ENCODE assay signal across 8 cellular contexts in genomic region chr2:26764078-26764887, GRCh38. TPM values are rescaled to one million over a fixed set of nuclear protein-coding genes. Genes with fewer than 3 reads are reported as not detected.
DNase-seq lines count a peak whose midpoint lies in the region; ATAC-seq and TF ChIP-seq lines count a peak whose summit lies in the region.

SLC35F6 (plus strand) TSS chr2:26764284; CDS start chr2:26764350, 66 bp downstream.

- H3K36me3 ChIP-seq in SK-N-SH (replicated peaks in 1 of 2; ENCODE audit: control insufficient read depth in 1 of 2, insufficient read depth in 2 of 2, low read length in 1 of 2) (peaks cover 2 to 4% of the 10 kb centered on the region in 2 experiments), osteoblast (ENCODE audit: insufficient read depth, low read length) (no peaks in the 10 kb centered on the region)

- peak; percentile 92 for ATAC-seq in GM21737 (IDR thresholded peaks at IDR 0.05; ENCODE audit: unreplicated experiment)

- CTCF ChIA-PET in SK-N-SH (lab: Yijun Ruan, JAX) = interaction anchor here (0.6 to 3.6 kb wide), 9 partner anchors 9 to 286 kb away, joined by 3 to 17 read pairs (median 5); a partner anchor contains a TSS

- H3K27ac Mint-ChIP-seq in activated naive CD8-positive, alpha-beta T cell = peak within 1 kb of the TSS; percentile 92

- H4K20me1 ChIP-seq in SK-N-SH (ENCODE audit: insufficient read depth) (peaks cover 21% of the 10 kb centered on the region; the same call in 1 of the 2 replicates), osteoblast (ENCODE audit: insufficient read depth, low read length) (peaks cover 35% of the 10 kb centered on the region)

- peak; percentile 91 for DNase-seq in Daoy (ENCODE audit: low read depth)
- DNase-seq in LNCaP clone FGC (ENCODE audit: low read depth) = peak; percentile 30
- peak; percentile 99 for DNase-seq in SK-N-SH
- DNase-seq in glomerular visceral epithelial cell (ENCODE audit: extremely low spot score) = peak; percentile 76
- peak; percentile 97 for DNase-seq in osteoblast (ENCODE audit: insufficient read length, low spot score, missing footprints)

- no peaks in the 10 kb centered on the region for H3K27me3 Mint-ChIP-seq in activated naive CD8-positive, alpha-beta T cell

- POLR2A ChIA-PET in SK-N-SH (lab: Yijun Ruan, JAX) = interaction anchor here (0.9 kb wide), 1 partner anchor 11 kb away, joined by 3 read pairs; no protein-coding TSS in a partner anchor

- H3K9ac ChIP-seq in SK-N-SH = peak within 1 kb of the TSS; percentile 91

- no peak for TF ChIP-seq CTCF in LNCaP clone FGC (IDR thresholded peaks at IDR 0.05; ENCODE audit: control insufficient read depth, extremely low read depth, insufficient read depth)
- no peak for TF ChIP-seq CTCF in SK-N-SH (IDR thresholded peaks at IDR 0.05)
- no peak for TF ChIP-seq CTCF in osteoblast (IDR thresholded peaks at IDR 0.05; ENCODE audit: extremely low read depth, low read depth, low read length)

- peaks cover 32% of the 10 kb centered on the region for H3K4me1 Mint-ChIP-seq in activated naive CD8-positive, alpha-beta T cell (ENCODE audit: low read depth)

- 3% methylated on average over 39 of the region's 68 CpGs for WGBS in SK-N-SH (ENCODE audit: low lambda C conversion rate)

- H3K4me3 ChIP-seq in LNCaP clone FGC (ENCODE audit: low read depth, low read length) (peak within 1 kb of the TSS; percentile 93), SK-N-SH (ENCODE audit: low read depth in 2 of 2, low read length in 1 of 2) (peak within 1 kb of the TSS; percentile 85 to 96), osteoblast (ENCODE audit: insufficient read depth, low read length) (peak within 1 kb of the TSS; percentile 98)

- peak within 1 kb of the TSS; percentile 90 for H3K4me3 Mint-ChIP-seq in activated naive CD8-positive, alpha-beta T cell

- peak within 1 kb of the TSS; percentile 94 for H2AFZ ChIP-seq in SK-N-SH (ENCODE audit: low read depth)
- H2AFZ ChIP-seq in osteoblast (ENCODE audit: low read length) = peak within 1 kb of the TSS; percentile 94

- H3K4me1 ChIP-seq in SK-N-SH (ENCODE audit: control insufficient read depth in 1 of 2, insufficient read depth in 2 of 2, low read depth in 1 of 2, low read length in 1 of 2) (peaks cover 6 to 20% of the 10 kb centered on the region in 2 experiments; a peak in 3 of 4 replicates), osteoblast (ENCODE audit: insufficient read depth, low read length) (peaks cover 10% of the 10 kb centered on the region)

- H3K36me3 Mint-ChIP-seq in activated naive CD8-positive, alpha-beta T cell = no peaks in the 10 kb centered on the region

- H3F3A ChIP-seq in SK-N-SH (replicated peaks; ENCODE audit: insufficient read depth) = no peaks in the 10 kb centered on the region

- H3K27ac ChIP-seq in SK-N-SH (ENCODE audit: low read depth in 2 of 2, low read length in 1 of 2) (peak within 1 kb of the TSS; percentile 63 to 84), osteoblast (ENCODE audit: low read depth, low read length) (peak within 1 kb of the TSS; percentile 86), temporal lobe (ENCODE audit: low read depth, low read length) (peak within 1 kb of the TSS; percentile 80)

- H3K79me2 ChIP-seq in SK-N-SH (ENCODE audit: insufficient read depth) (peaks cover 57% of the 10 kb centered on the region), osteoblast (ENCODE audit: insufficient read depth, low read length) (peaks cover 55% of the 10 kb centered on the region)

- H3K4me2 ChIP-seq in SK-N-SH = peak within 1 kb of the TSS; percentile 94
- peak within 1 kb of the TSS; percentile 87 for H3K4me2 ChIP-seq in osteoblast (ENCODE audit: insufficient read depth, low read length)

- TF ChIP-seq EP300 in SK-N-SH (IDR thresholded peaks at IDR 0.05; ENCODE audit: borderline replicate concordance in 1 of 2, low read depth in 1 of 2, low read length in 1 of 2) = no peak

- TF ChIP-seq RAD21 in SK-N-SH (IDR thresholded peaks at IDR 0.05; ENCODE audit: low read length) = no peak

- H3K27me3 ChIP-seq in SK-N-SH (ENCODE audit: insufficient read depth) (no peaks in the 10 kb centered on the region), osteoblast (ENCODE audit: insufficient read depth, low read length) (no peaks in the 10 kb centered on the region)

- H3K9me3 ChIP-seq in SK-N-SH (no peaks in the 10 kb centered on the region), osteoblast (ENCODE audit: low read depth, low read length) (no peaks in the 10 kb centered on the region)

- no peaks in the 10 kb centered on the region for H3K9me2 ChIP-seq in SK-N-SH

- no peaks in the 10 kb centered on the region for H3K9me3 Mint-ChIP-seq in activated naive CD8-positive, alpha-beta T cell (ENCODE audit: low read depth)

TF ChIP-seq in SK-N-SH, 30 proteins besides CTCF, POLR2A, EP300 and RAD21:
- no peak for TF ChIP-seq ZBTB33 (IDR thresholded peaks at IDR 0.05; ENCODE audit: borderline replicate concordance, low read depth)
- TF ChIP-seq GABPA (IDR thresholded peaks at IDR 0.05; ENCODE audit: low read depth) = peak; percentile 69
- TF ChIP-seq NFIC (IDR thresholded peaks at IDR 0.05; ENCODE audit: borderline replicate concordance) = no peak
- TF ChIP-seq NRF1 (IDR thresholded peaks at IDR 0.05; ENCODE audit: low read depth, low read length) = peak; percentile 24; the same call in 1 of the 2 replicates
- peak; percentile 85 for TF ChIP-seq ELF1 (IDR thresholded peaks at IDR 0.05)
- TF ChIP-seq TAF1 (IDR thresholded peaks at IDR 0.05; ENCODE audit: borderline replicate concordance, low read depth, low read length) = peak; percentile 60; the same call in 1 of the 2 replicates
- peak; percentile 73 for TF ChIP-seq MAX (IDR thresholded peaks at IDR 0.05; ENCODE audit: low read depth)
- TF ChIP-seq USF1 (IDR thresholded peaks at IDR 0.05; ENCODE audit: borderline replicate concordance, low read depth) = peak; percentile 99
- TF ChIP-seq SIN3A (IDR thresholded peaks at IDR 0.05; ENCODE audit: borderline replicate concordance, low read depth, low read length) = 0 out of 2 replicates have a peak, but pooled peaks have one; percentile 51
- TF ChIP-seq POLR2AphosphoS5 (IDR thresholded peaks at IDR 0.05; ENCODE audit: low read depth, low read length) = peak; percentile 85
- TF ChIP-seq USF2 (IDR thresholded peaks at IDR 0.05; ENCODE audit: borderline replicate concordance, low read depth, low read length) = peak; percentile 88
- TF ChIP-seq MXI1 (IDR thresholded peaks at IDR 0.05; ENCODE audit: low read depth, low read length) = peak; percentile 73
- no peak for TF ChIP-seq GATA2 (CRISPR knock-in tag; IDR thresholded peaks at IDR 0.05)

RNA-seq across cellular contexts. Expression of gene SLC35F6, which starts in this region (rescaled TPM):
- 18.5 and 19.1 TPM in 2 replicates for total RNA-seq in Daoy (2014; rRNA removed; shearing (Covaris generic))
- polyA plus RNA-seq in SK-N-SH (2012; rRNA removed) = 15.9 and 16.0 TPM in 2 replicates
- polyA plus RNA-seq in SK-N-SH (2012; cell fraction: cytosol; rRNA removed) = 8.3 and 12.6 TPM in 2 replicates
- polyA plus RNA-seq in SK-N-SH (2012; cell fraction: nucleus; rRNA removed) = 10.6 and 12.1 TPM in 2 replicates
- total RNA-seq in osteoblast (82.8 and 83.6 TPM in 2 replicates), temporal lobe (11.1 TPM)

Comparison
In these comparisons a context has a peak if more than half of its experiments do, and no peak if none do; other contexts are left out.
1. Peak in every context shown above with its lines: DNase-seq, ATAC-seq, H3K4me3 ChIP-seq and H3K27ac ChIP-seq.
2. DNase-seq: peak in every context shown above with its lines; median percentile 99 in SK-N-SH; 97 in osteoblast; 91 in Daoy; 76 in glomerular visceral epithelial cell; 30 in LNCaP clone FGC.